Comparison of ENCODE assay signal across 1 cellular context in genomic region chr4:85274955-85275354, GRCh38.
TF ChIP-seq lines count a peak whose summit lies in the region.

No MANE protein-coding gene starts in this region.

TF ChIP-seq in K562, 482 proteins besides CTCF, POLR2A, EP300 and RAD21 (continued from another document):
- peak; percentile 83 for TF ChIP-seq TFE3 (CRISPR knock-in tag; IDR thresholded peaks at IDR 0.05)
- no peak for TF ChIP-seq HSF4 (CRISPR knock-in tag; IDR thresholded peaks at IDR 0.05; ENCODE audit: borderline replicate concordance)
- no peak for TF ChIP-seq ZNF507 (tag; conservative IDR thresholded peaks at IDR 0.05)
- no peak for TF ChIP-seq ZNF592 (IDR thresholded peaks at IDR 0.05)
- TF ChIP-seq CBFB (CRISPR knock-in tag; IDR thresholded peaks at IDR 0.05): no peak
- no peak for TF ChIP-seq HNRNPLL (IDR thresholded peaks at IDR 0.05; ENCODE audit: low read depth, low read length, poor library complexity, severe bottlenecking)
- no peak for TF ChIP-seq BRF2 (IDR thresholded peaks at IDR 0.05; ENCODE audit: borderline replicate concordance, insufficient read depth, insufficient read length)
- no peak for TF ChIP-seq ATF6 (CRISPR knock-in tag; IDR thresholded peaks at IDR 0.05)
- TF ChIP-seq HNRNPUL1 (IDR thresholded peaks at IDR 0.05; ENCODE audit: low read length): no peak
